In the genomic region with DNA sequence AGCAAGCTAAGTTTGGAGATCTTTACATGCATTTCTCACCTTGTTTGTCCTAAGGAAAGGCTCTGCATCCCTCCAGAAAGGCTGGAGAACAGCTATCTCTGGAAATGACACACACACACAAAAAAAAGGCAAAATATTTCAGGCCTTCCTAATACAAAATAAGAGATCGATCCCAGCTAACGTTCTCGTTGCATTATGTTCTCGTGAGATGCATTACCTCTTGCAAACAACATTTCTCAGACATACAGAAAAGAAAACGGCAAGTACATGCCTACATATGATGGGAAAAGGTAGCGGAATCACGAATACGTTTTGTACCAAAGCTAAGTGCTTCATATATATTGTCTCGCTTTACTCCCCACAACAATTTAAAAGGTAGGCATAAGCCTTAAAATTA, we compare ENCODE assay signal across 8 cellular contexts. TPM values are rescaled to one million over a fixed set of nuclear protein-coding genes. Genes with fewer than 3 reads are reported as not detected.
DNase-seq lines count a peak whose midpoint lies in the region; ATAC-seq and TF ChIP-seq lines count a peak whose summit lies in the region.

No MANE protein-coding gene starts in this region.

- H3K4me1 ChIP-seq in heart left ventricle = peaks cover 0 to 25% (median 11%) of the 10 kb centered on the region in 12 donors
- H3K4me1 ChIP-seq in SJCRH30 = peaks cover 21% of the 10 kb centered on the region
- H3K4me1 ChIP-seq in foreskin keratinocyte = no peaks in the 10 kb centered on the region
- peaks cover 8% of the 10 kb centered on the region for H3K4me1 ChIP-seq in smooth muscle cell (ENCODE audit: low read depth)

- H3K36me3 ChIP-seq in heart left ventricle (peaks cover 0 to 22% (median 9%) of the 10 kb centered on the region in 9 donors), SJCRH30 (no peaks in the 10 kb centered on the region), smooth muscle cell (ENCODE audit: low read depth) (no peaks in the 10 kb centered on the region)

- H3K4me3 ChIP-seq in heart left ventricle = peak overlapping the region; percentile 66 to 98 (median 78)
- H3K4me3 ChIP-seq in SJCRH30 = peak overlapping the region; percentile 78
- H3K4me3 ChIP-seq in smooth muscle cell = peak overlapping the region; percentile 77

- H3K4me2 ChIP-seq in smooth muscle cell = peak overlapping the region; percentile 89

- TF ChIP-seq CTCF in heart left ventricle (IDR thresholded peaks at IDR 0.05) (no peak), foreskin keratinocyte (conservative IDR thresholded peaks at IDR 0.05) (no peak), smooth muscle cell (IDR thresholded peaks at IDR 0.05; ENCODE audit: borderline replicate concordance, insufficient read depth, poor library complexity, severe bottlenecking) (no peak)

- no peak for TF ChIP-seq POLR2A in heart left ventricle (IDR thresholded peaks at IDR 0.05)

- peak overlapping the region; percentile 86 for H2AFZ ChIP-seq in smooth muscle cell (ENCODE audit: low read depth)

- ATAC-seq in heart left ventricle (no peak), foreskin keratinocyte (peak; percentile 4)

- H3K27ac ChIP-seq in heart left ventricle (peak overlapping the region in 7 of 12 donors; percentile 8 to 70 (median 60)), SJCRH30 (peak overlapping the region; percentile 41), foreskin keratinocyte (peak overlapping the region; percentile 2), smooth muscle cell (ENCODE audit: low read depth) (no peak overlapping the region)

- 1 to 7% (median 6%) methylated on average over 9 of the region's 9 CpGs for WGBS in heart left ventricle, 4 donors
- WGBS in smooth muscle cell (ENCODE audit: low lambda C conversion rate) = 7% methylated on average over 9 of the region's 9 CpGs

- no peaks in the 10 kb centered on the region for H4K20me1 ChIP-seq in smooth muscle cell (ENCODE audit: low read depth)

- peak overlapping the region; percentile 62 for H3K9ac ChIP-seq in smooth muscle cell (ENCODE audit: low read depth)

- H3F3A ChIP-seq in smooth muscle cell (ENCODE audit: low read depth) = no peaks in the 10 kb centered on the region

- no peak for DNase-seq in heart left ventricle
- no peak for DNase-seq in cardiac septum (ENCODE audit: low spot score)
- peak in 1 of 2 experiments; percentile 7 for DNase-seq in SJCRH30
- DNase-seq in foreskin keratinocyte = no peak
- no peak for DNase-seq in smooth muscle cell (lab: John Stamatoyannopoulos, UW; ENCODE audit: unreplicated experiment)
- no peak for DNase-seq in activated CD4-positive, CD25-positive, alpha-beta regulatory T cell treated with anti-CD3 and anti-CD28 coated beads, Interleukin-2, amount 50 U/mL, for 72 hours
- DNase-seq in NCI-H1092 treated with DMSO at 0.1 percent for 48 hours (lab: John Stamatoyannopoulos, UW) = no peak
- no peak for DNase-seq in NCI-H446 (lab: John Stamatoyannopoulos, UW)

- intact Hi-C loops in heart left ventricle (cut with DNase I) (loop anchor here in 6 of 10 donors (2.0 to 10.0 kb wide), 11 partner anchors 61 to 798 kb away; a partner anchor contains a TSS), cardiac septum (cut with DNase I) (loop anchor here (5.0 to 10.0 kb wide), 2 partner anchors 175 to 567 kb away; a partner anchor contains a TSS)

- peaks cover 27% of the 10 kb centered on the region for H3K79me2 ChIP-seq in smooth muscle cell (ENCODE audit: low read depth)

- H3K27me3 ChIP-seq in heart left ventricle (no peaks in the 10 kb centered on the region), SJCRH30 (no peaks in the 10 kb centered on the region), foreskin keratinocyte (no peaks in the 10 kb centered on the region), smooth muscle cell (ENCODE audit: low read depth) (no peaks in the 10 kb centered on the region)

- H3K9me3 ChIP-seq in heart left ventricle (no peaks in the 10 kb centered on the region), SJCRH30 (replicated peaks) (peaks cover 2% of the 10 kb centered on the region; the same call in 1 of the 2 replicates), smooth muscle cell (replicated peaks; ENCODE audit: low read depth) (no peaks in the 10 kb centered on the region)

RNA-seq across cellular contexts. Expression of a gene that starts 0.5 kb away (rescaled TPM):
- 10 to 100 TPM in 1 of 9 donors, 1 to 10 TPM in 8; 5.5 to 11.6 (median 7.3) TPM for total RNA-seq in heart left ventricle
- polyA plus RNA-seq in heart left ventricle = 1 to 10 TPM; 6.9 to 8.3 TPM
- total RNA-seq in cardiac septum = 7.5 TPM
- 19.9 and 24.2 TPM in 2 replicates for total RNA-seq in SJCRH30 (2014; rRNA removed; shearing (Covaris generic))
- 10.9 and 11.0 TPM in 2 replicates for total RNA-seq in foreskin keratinocyte
- 5.6 and 6.3 TPM in 2 replicates for polyA plus RNA-seq in foreskin keratinocyte
- 8.9 and 19.4 TPM in 2 replicates for total RNA-seq in smooth muscle cell
- polyA plus RNA-seq in smooth muscle cell = 6.1 and 6.7 TPM in 2 replicates
